12 cellular contexts compared by ENCODE assay signal in the genomic region with DNA sequence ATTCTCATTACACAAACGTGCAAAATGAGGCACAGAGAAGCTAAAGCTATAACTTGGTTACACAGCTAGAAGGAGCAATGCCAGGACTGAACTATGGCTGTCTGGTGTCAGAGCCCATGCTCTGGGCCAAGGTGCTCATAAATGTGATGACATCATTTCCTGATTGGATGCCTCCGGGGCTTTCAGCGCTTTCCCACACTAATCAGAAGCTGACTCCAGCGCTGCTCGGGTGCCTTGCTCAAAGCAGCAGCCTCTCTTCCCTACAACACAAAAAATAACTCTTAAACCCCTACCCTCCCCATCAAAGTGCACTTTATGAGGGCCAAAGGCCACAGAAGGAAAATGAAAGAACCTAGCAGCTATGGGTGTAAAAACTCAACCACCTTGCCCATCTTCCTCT.
A peak's percentile ranks its signal among the peaks of the same experiment; 100 is the strongest.
DNase-seq lines count a peak whose midpoint lies in the region; ATAC-seq, FAIRE-seq and TF ChIP-seq lines count a peak whose summit lies in the region.
"Had no signal": no experiment of that assay in that cellular context is flagged by ENCODE, and none has a peak within 500 bp of the region (broad histone marks: within the 10 kb centered on the region; RNA-seq: fewer than 3 reads in every experiment).

No MANE protein-coding gene starts in this region.

- peaks cover 7% of the 10 kb centered on the region for H3K36me3 ChIP-seq in astrocyte (ENCODE audit: insufficient read depth, low read length)
- H3K36me3 ChIP-seq in CD8-positive, alpha-beta memory T cell (ENCODE audit: insufficient read depth, low read length), result no peaks in the 10 kb centered on the region
- no peaks in the 10 kb centered on the region for H3K36me3 ChIP-seq in naive thymus-derived CD4-positive, alpha-beta T cell (ENCODE audit: control insufficient read depth in 2 of 3, insufficient read depth in 3 of 3, low read length in 3 of 3)
- H3K36me3 ChIP-seq: gastrocnemius medialis, thyroid gland had no signal

- peaks cover 2% of the 10 kb centered on the region for H3K79me1 ChIP-seq in H9 (ENCODE audit: insufficient read depth, low read depth, low read length, poor library complexity, severe bottlenecking)

- no peak overlapping the region for H2BK15ac ChIP-seq in H9 (ENCODE audit: low read depth, low read length)

- no peak overlapping the region for H3K18ac ChIP-seq in H9 (ENCODE audit: insufficient read length, low read depth, low read length)

- POLR2A ChIA-PET in CD8-positive, alpha-beta memory T cell (lab: Charles Lee), result no interaction called here
- POLR2A ChIA-PET in naive thymus-derived CD4-positive, alpha-beta T cell (lab: Charles Lee), result no interaction called here

- no peak overlapping the region for H2BK20ac ChIP-seq in H9 (ENCODE audit: low read depth, low read length, poor library complexity, severe bottlenecking)

- no peak overlapping the region for H3K23ac ChIP-seq in H9 (ENCODE audit: insufficient read length, low read depth, low read length)

- H3K4me3 Mint-ChIP-seq in H9 (no peak overlapping the region), astrocyte (ENCODE audit: unreplicated experiment) (no peak overlapping the region)
- H3K4me3 Mint-ChIP-seq in CD8-positive, alpha-beta memory T cell, result no peak overlapping the region
- no peak overlapping the region for H3K4me3 Mint-ChIP-seq in naive thymus-derived CD4-positive, alpha-beta T cell
- H3K4me3 Mint-ChIP-seq: naive thymus-derived CD8-positive, alpha-beta T cell had no signal

- H4K91ac ChIP-seq in H9 (ENCODE audit: insufficient read length, low read depth, low read length), result no peak overlapping the region

- no peak overlapping the region for H2BK120ac ChIP-seq in H9 (ENCODE audit: low read depth, low read length, poor library complexity, severe bottlenecking)

- no peaks in the 10 kb centered on the region; the same call in 1 of the 2 replicates for H3K4me1 ChIP-seq in H9 (ENCODE audit: insufficient read depth, low read length)
- peaks cover 11% of the 10 kb centered on the region for H3K4me1 ChIP-seq in astrocyte (ENCODE audit: insufficient read depth, low read length)
- no peaks in the 10 kb centered on the region for H3K4me1 ChIP-seq in CD8-positive, alpha-beta memory T cell (ENCODE audit: insufficient read depth, low read length)
- H3K4me1 ChIP-seq in naive thymus-derived CD4-positive, alpha-beta T cell (ENCODE audit: control insufficient read depth in 2 of 2, insufficient read depth in 2 of 2, low read length in 2 of 2), result no peaks in the 10 kb centered on the region
- H3K4me1 ChIP-seq: gastrocnemius medialis, thyroid gland had no signal

- no peak overlapping the region for H3K56ac ChIP-seq in H9 (ENCODE audit: insufficient read length, low read depth, low read length)

- H3K36me3 Mint-ChIP-seq in H9 (ENCODE audit: insufficient read depth in 1 of 3, low read depth in 3 of 3), result no peaks in the 10 kb centered on the region
- peaks cover 13% of the 10 kb centered on the region for H3K36me3 Mint-ChIP-seq in astrocyte (ENCODE audit: low read depth, unreplicated experiment)
- peaks cover 5 to 76% (median 21%) of the 10 kb centered on the region in 3 donors for H3K36me3 Mint-ChIP-seq in CD8-positive, alpha-beta memory T cell
- H3K36me3 Mint-ChIP-seq in naive thymus-derived CD4-positive, alpha-beta T cell, result peaks cover 4 to 44% (median 25%) of the 10 kb centered on the region in 5 donors

- H2AK5ac ChIP-seq in H9 (ENCODE audit: insufficient read length, low read length), result no peak overlapping the region

- DNase-seq in AG09319 (ENCODE audit: extremely low read depth, low read depth) (peak; percentile 52), H9 (no peak), astrocyte (ENCODE audit: low read depth) (peak; percentile 28), iris pigment epithelial cell (ENCODE audit: low read depth) (peak; percentile 80)
- no peak for DNase-seq in CD8-positive, alpha-beta memory T cell
- no peak for DNase-seq in stimulated activated naive CD8-positive, alpha-beta T cell treated with anti-CD3 and anti-CD28 coated beads, Interleukin-15, Interleukin-2, amounts not matched to agents 100 U/mL and 50 U/mL, for 24 hours
- DNase-seq in naive thymus-derived CD4-positive, alpha-beta T cell, result no peak
- DNase-seq: activated CD4-positive, CD25-positive, alpha-beta regulatory T cell; gastrocnemius medialis; naive thymus-derived CD8-positive, alpha-beta T cell; thyroid gland had no signal

- H3T11ph ChIP-seq in H9 (ENCODE audit: low read length), result no peak overlapping the region

- no CpG with 5 or more reads among the region's 5 CpGs for WGBS in H9 (ENCODE audit: extremely low coverage, insufficient read length, low lambda C conversion rate)

- ATAC-seq in GM18873 (IDR thresholded peaks at IDR 0.05; ENCODE audit: low FRiP score, unreplicated experiment), result no peak
- ATAC-seq in stimulated activated naive CD8-positive, alpha-beta T cell treated with anti-CD3 and anti-CD28 coated beads, Interleukin-15, Interleukin-2, amounts not matched to agents 100 U/mL and 50 U/mL, for 24 hours, result no peak
- ATAC-seq in naive thymus-derived CD4-positive, alpha-beta T cell, result no peak
- ATAC-seq: gastrocnemius medialis; naive thymus-derived CD8-positive, alpha-beta T cell had no signal

- H3K4me2 ChIP-seq in H9 (ENCODE audit: insufficient read depth, insufficient read length, low read length), result no peak overlapping the region
- peak overlapping the region; percentile 40 for H3K4me2 ChIP-seq in astrocyte (ENCODE audit: low read length)

- H3K27ac Mint-ChIP-seq in H9 (peak overlapping the region in 2 of 3 experiments; percentile 9 to 62; a peak in 3 of 7 replicates), astrocyte (ENCODE audit: unreplicated experiment) (no peak overlapping the region)
- peak overlapping the region in 1 of 8 donors; percentile 51 for H3K27ac Mint-ChIP-seq in CD8-positive, alpha-beta memory T cell
- H3K27ac Mint-ChIP-seq in naive thymus-derived CD4-positive, alpha-beta T cell, result peak overlapping the region in 1 of 9 donors; percentile 1

- H4K20me1 ChIP-seq in H9 (ENCODE audit: control insufficient read depth, insufficient read depth, insufficient read length) (no peaks in the 10 kb centered on the region), astrocyte (ENCODE audit: insufficient read depth, low read length) (peaks cover 4% of the 10 kb centered on the region)

- H2AFZ ChIP-seq in H9 (ENCODE audit: low read length), result no peak overlapping the region
- no peak overlapping the region for H2AFZ ChIP-seq in astrocyte (ENCODE audit: low read depth, low read length)

- no peaks in the 10 kb centered on the region for H3K79me2 ChIP-seq in H9 (ENCODE audit: insufficient read depth, low read length)
- no peaks in the 10 kb centered on the region for H3K79me2 ChIP-seq in astrocyte (ENCODE audit: insufficient read depth, low read length)

- no peak overlapping the region for H3K4me3 ChIP-seq in astrocyte (ENCODE audit: insufficient read depth, low read depth, low read length)
- no peak overlapping the region for H3K4me3 ChIP-seq in CD8-positive, alpha-beta memory T cell (ENCODE audit: low read length)
- H3K4me3 ChIP-seq in naive thymus-derived CD4-positive, alpha-beta T cell (ENCODE audit: low read length), result no peak overlapping the region
- H3K4me3 ChIP-seq: gastrocnemius medialis, thyroid gland had no signal

- FAIRE-seq in astrocyte (lab: Jason Lieb, UNC), result no peak

- no peaks in the 10 kb centered on the region for H3K27me3 ChIP-seq in H9 (ENCODE audit: insufficient read depth, low read length)
- no peaks in the 10 kb centered on the region for H3K27me3 ChIP-seq in astrocyte (ENCODE audit: insufficient read depth, low read length)
- no peaks in the 10 kb centered on the region for H3K27me3 ChIP-seq in CD8-positive, alpha-beta memory T cell (ENCODE audit: insufficient read depth, low read length, poor library complexity, severe bottlenecking)
- no peaks in the 10 kb centered on the region for H3K27me3 ChIP-seq in naive thymus-derived CD4-positive, alpha-beta T cell (ENCODE audit: control insufficient read depth in 2 of 2, insufficient read depth in 2 of 2, low read length in 2 of 2)
- H3K27me3 ChIP-seq: gastrocnemius medialis, thyroid gland had no signal

- H3K4ac ChIP-seq in H9 (ENCODE audit: low read depth, low read length), result no peak overlapping the region

- no peak overlapping the region for H4K5ac ChIP-seq in H9 (ENCODE audit: insufficient read length, low read depth, low read length)

- H3K27me3 Mint-ChIP-seq in H9 (ENCODE audit: low read depth) (no peaks in the 10 kb centered on the region), astrocyte (ENCODE audit: low read depth, unreplicated experiment) (no peaks in the 10 kb centered on the region)
- H3K27me3 Mint-ChIP-seq in CD8-positive, alpha-beta memory T cell, result no peaks in the 10 kb centered on the region
- no peaks in the 10 kb centered on the region for H3K27me3 Mint-ChIP-seq in naive thymus-derived CD4-positive, alpha-beta T cell
- H3K27me3 Mint-ChIP-seq: naive thymus-derived CD8-positive, alpha-beta T cell had no signal

- no peak overlapping the region for H3K27ac ChIP-seq in H9 (ENCODE audit: insufficient read length, low read depth, low read length)
- H3K27ac ChIP-seq in astrocyte (ENCODE audit: low read depth, low read length), result no peak overlapping the region
- no peak overlapping the region for H3K27ac ChIP-seq in CD8-positive, alpha-beta memory T cell (ENCODE audit: low read depth, low read length)
- H3K27ac ChIP-seq in naive thymus-derived CD4-positive, alpha-beta T cell (ENCODE audit: low read depth, low read length), result no peak overlapping the region
- H3K27ac ChIP-seq: gastrocnemius medialis, thyroid gland had no signal

- H3K9me3 ChIP-seq in H9 (ENCODE audit: control insufficient read depth, low read depth, low read length), result no peaks in the 10 kb centered on the region
- no peaks in the 10 kb centered on the region for H3K9me3 ChIP-seq in astrocyte (ENCODE audit: insufficient read depth, low read depth, low read length)
- no peaks in the 10 kb centered on the region for H3K9me3 ChIP-seq in CD8-positive, alpha-beta memory T cell (ENCODE audit: low read length)
- no peaks in the 10 kb centered on the region for H3K9me3 ChIP-seq in naive thymus-derived CD4-positive, alpha-beta T cell (ENCODE audit: control insufficient read depth in 2 of 3, low read length in 3 of 3)
- H3K9me3 ChIP-seq: gastrocnemius medialis, thyroid gland had no signal

- no peak overlapping the region for H2BK12ac ChIP-seq in H9 (ENCODE audit: insufficient read length, low read depth, low read length)

- TF ChIP-seq CTCF in AG09319 (IDR thresholded peaks at IDR 0.05; ENCODE audit: low read depth, low read length), result no peak
- TF ChIP-seq CTCF in H9 (conservative IDR thresholded peaks at IDR 0.05), result no peak
- no peak for TF ChIP-seq CTCF in astrocyte (IDR thresholded peaks at IDR 0.05; ENCODE audit: insufficient read depth, low read depth, low read length)

- no peaks in the 10 kb centered on the region for H3K23me2 ChIP-seq in H9 (ENCODE audit: insufficient read length, low read depth, low read length, poor library complexity, severe bottlenecking)

- peaks cover 7 to 14% of the 10 kb centered on the region in 2 experiments; a peak in 3 of 4 replicates for H3K4me1 Mint-ChIP-seq in H9
- H3K4me1 Mint-ChIP-seq in astrocyte (ENCODE audit: low read depth, unreplicated experiment), result peaks cover 5% of the 10 kb centered on the region
- H3K4me1 Mint-ChIP-seq in CD8-positive, alpha-beta memory T cell, result peaks cover 24 to 34% (median 29%) of the 10 kb centered on the region in 3 donors
- peaks cover 3 to 13% (median 10%) of the 10 kb centered on the region in 7 donors for H3K4me1 Mint-ChIP-seq in naive thymus-derived CD4-positive, alpha-beta T cell

- H3K9me3 Mint-ChIP-seq in H9 (no peaks in the 10 kb centered on the region), astrocyte (ENCODE audit: unreplicated experiment) (no peaks in the 10 kb centered on the region)
- no peaks in the 10 kb centered on the region for H3K9me3 Mint-ChIP-seq in CD8-positive, alpha-beta memory T cell
- no peaks in the 10 kb centered on the region for H3K9me3 Mint-ChIP-seq in naive thymus-derived CD4-positive, alpha-beta T cell
- H3K9me3 Mint-ChIP-seq: naive thymus-derived CD8-positive, alpha-beta T cell had no signal

- no peak overlapping the region for H2BK5ac ChIP-seq in H9 (ENCODE audit: insufficient read length, low read length)

- CTCF ChIA-PET in CD8-positive, alpha-beta memory T cell (lab: Charles Lee), result no interaction called here
- CTCF ChIA-PET in naive thymus-derived CD4-positive, alpha-beta T cell (lab: Charles Lee), result no interaction called here

- intact Hi-C loops in naive thymus-derived CD4-positive, alpha-beta T cell (cut with micrococcal nuclease), result no loop called here

- no peak overlapping the region for H3K9ac ChIP-seq in H9 (ENCODE audit: extremely low read depth, insufficient read length, low read length)
- H3K9ac ChIP-seq in astrocyte (ENCODE audit: low read length), result no peak overlapping the region

- H4K8ac ChIP-seq in H9 (replicated peaks; ENCODE audit: insufficient read length, low read depth, low read length), result no peak overlapping the region

- H3K14ac ChIP-seq in H9 (ENCODE audit: insufficient read depth, low read length), result no peak overlapping the region

Comparison
In these comparisons a context has a peak if more than half of its experiments do, and no peak if none do; other contexts are left out.
1. DNase-seq: peak in AG09319 (single experiment), astrocyte (single experiment) and iris pigment epithelial cell (single experiment); none in H9 (single experiment), CD8-positive, alpha-beta memory T cell (0 of 5), stimulated activated naive CD8-positive, alpha-beta T cell treated with anti-CD3 and anti-CD28 coated beads, Interleukin-15, Interleukin-2, amounts not matched to agents 100 U/mL and 50 U/mL, for 24 hours (single experiment) and naive thymus-derived CD4-positive, alpha-beta T cell (0 of 9).